Comparison of ENCODE assay signal across 10 cellular contexts in the genomic region with DNA sequence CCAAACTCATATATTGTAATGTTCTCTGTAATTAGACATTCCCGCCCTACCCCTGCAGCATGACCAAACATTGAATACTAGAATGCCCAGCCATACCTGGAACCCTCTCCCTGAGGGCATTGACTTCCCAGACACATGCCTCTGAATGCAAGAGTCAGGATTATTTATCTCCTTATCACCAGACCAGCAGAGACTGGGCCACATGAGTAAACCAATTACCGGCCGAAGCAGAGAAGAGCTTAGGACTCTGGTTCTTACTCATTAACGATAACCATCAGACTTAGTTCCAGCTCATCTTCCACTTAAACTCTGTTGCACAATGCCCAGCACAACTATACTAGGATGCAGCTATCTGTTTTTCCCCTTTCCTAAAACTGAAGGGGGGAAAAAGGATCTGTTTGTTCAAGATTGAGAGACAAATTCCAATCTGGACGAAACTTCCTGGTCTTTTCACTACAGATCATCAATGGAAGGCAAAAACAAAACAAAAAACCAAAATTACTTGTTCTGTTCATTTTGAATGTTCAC.
DNase-seq lines count a peak whose midpoint lies in the region; ATAC-seq and TF ChIP-seq lines count a peak whose summit lies in the region.
"Had no signal": no experiment of that assay in that cellular context is flagged by ENCODE, and none has a peak within 500 bp of the region (broad histone marks: within the 10 kb centered on the region; RNA-seq: fewer than 3 reads in every experiment).

No MANE protein-coding gene starts in this region.

- H3K18ac ChIP-seq in mesendoderm (ENCODE audit: low read length): no peak overlapping the region

- TF ChIP-seq EP300 in Ishikawa (IDR thresholded peaks at IDR 0.05; ENCODE audit: borderline replicate concordance): no peak

- no peak overlapping the region for H3K56ac ChIP-seq in mesendoderm (ENCODE audit: low read length)

- no peaks in the 10 kb centered on the region for H3K79me2 ChIP-seq in mesendoderm (ENCODE audit: control insufficient read depth, insufficient read depth, low read length)

- DNase-seq in AG20443 (ENCODE audit: low spot score) (peak; percentile 81), choroid plexus epithelial cell (ENCODE audit: low read depth) (peak; percentile 58), mesendoderm (peak; percentile 65)
- DNase-seq in stimulated activated CD4-positive, alpha-beta T cell treated with anti-CD3 and anti-CD28 coated beads, Interleukin-1b, Interleukin-23, amount 100 ng/mL, for 48 hours: no peak
- no peak for DNase-seq in activated CD4-positive, CD25-positive, alpha-beta regulatory T cell (lab: John Stamatoyannopoulos, UW)
- DNase-seq: activated CD4-positive, alpha-beta T cell treated with anti-CD3 and anti-CD28 coated beads for 1 hour; MM.1S had no signal

- no peaks in the 10 kb centered on the region for H3K36me3 ChIP-seq in mesendoderm (ENCODE audit: control insufficient read depth, insufficient read depth, low read length)

- TF ChIP-seq CTCF in choroid plexus epithelial cell (conservative IDR thresholded peaks at IDR 0.05; ENCODE audit: low read depth, low read length): no peak

- WGBS in mesendoderm (ENCODE audit: extremely low coverage, insufficient coverage, low lambda C conversion rate): no CpG with 5 or more reads among the region's 5 CpGs

- no peak overlapping the region for H3K27ac ChIP-seq in mesendoderm (ENCODE audit: low read depth, low read length)

- H3K4me3 ChIP-seq in choroid plexus epithelial cell (ENCODE audit: low read depth, low read length) (no peak overlapping the region), mesendoderm (ENCODE audit: low read length) (no peak overlapping the region)

- H3K9ac ChIP-seq in mesendoderm (ENCODE audit: low read length): no peak overlapping the region

- H2BK120ac ChIP-seq in mesendoderm (ENCODE audit: low read depth, low read length): no peak overlapping the region

- H2AK5ac ChIP-seq in mesendoderm (ENCODE audit: low read length): no peak overlapping the region

- no peak for TF ChIP-seq RAD21 in Ishikawa (IDR thresholded peaks at IDR 0.05; ENCODE audit: low read depth)

- no peaks in the 10 kb centered on the region for H3K79me1 ChIP-seq in mesendoderm (ENCODE audit: low read length)

- H2BK15ac ChIP-seq in mesendoderm (replicated peaks; ENCODE audit: low read depth): no peak overlapping the region

- H3K27me3 ChIP-seq in mesendoderm (ENCODE audit: insufficient read depth, low read length, poor library complexity): no peaks in the 10 kb centered on the region

- H3K4me2 ChIP-seq in mesendoderm (ENCODE audit: low read length): no peak overlapping the region

- H3K4ac ChIP-seq in mesendoderm (ENCODE audit: low read depth, low read length): no peak overlapping the region

- no peak overlapping the region for H3K23ac ChIP-seq in mesendoderm (ENCODE audit: low read length)

- H2BK5ac ChIP-seq in mesendoderm (ENCODE audit: low read length): no peak overlapping the region

- no peak overlapping the region for H4K5ac ChIP-seq in mesendoderm (ENCODE audit: low read length)

- no peak overlapping the region for H4K8ac ChIP-seq in mesendoderm (ENCODE audit: low read depth, low read length)

- H3K4me1 ChIP-seq in mesendoderm (ENCODE audit: control insufficient read depth, low read depth, low read length): peaks cover 3% of the 10 kb centered on the region

- ATAC-seq in GM19328 (IDR thresholded peaks at IDR 0.05; ENCODE audit: unreplicated experiment) (no peak), GM18873 (IDR thresholded peaks at IDR 0.05; ENCODE audit: low FRiP score, unreplicated experiment) (no peak)

TF ChIP-seq in Ishikawa, 13 proteins besides CTCF, POLR2A, EP300 and RAD21:
- no peak for TF ChIP-seq EGR1 (IDR thresholded peaks at IDR 0.05)
- TF ChIP-seq NFIC (IDR thresholded peaks at IDR 0.05): no peak
- no peak for TF ChIP-seq TCF12 (IDR thresholded peaks at IDR 0.05; ENCODE audit: low read depth)
- TF ChIP-seq, protein P1, sequence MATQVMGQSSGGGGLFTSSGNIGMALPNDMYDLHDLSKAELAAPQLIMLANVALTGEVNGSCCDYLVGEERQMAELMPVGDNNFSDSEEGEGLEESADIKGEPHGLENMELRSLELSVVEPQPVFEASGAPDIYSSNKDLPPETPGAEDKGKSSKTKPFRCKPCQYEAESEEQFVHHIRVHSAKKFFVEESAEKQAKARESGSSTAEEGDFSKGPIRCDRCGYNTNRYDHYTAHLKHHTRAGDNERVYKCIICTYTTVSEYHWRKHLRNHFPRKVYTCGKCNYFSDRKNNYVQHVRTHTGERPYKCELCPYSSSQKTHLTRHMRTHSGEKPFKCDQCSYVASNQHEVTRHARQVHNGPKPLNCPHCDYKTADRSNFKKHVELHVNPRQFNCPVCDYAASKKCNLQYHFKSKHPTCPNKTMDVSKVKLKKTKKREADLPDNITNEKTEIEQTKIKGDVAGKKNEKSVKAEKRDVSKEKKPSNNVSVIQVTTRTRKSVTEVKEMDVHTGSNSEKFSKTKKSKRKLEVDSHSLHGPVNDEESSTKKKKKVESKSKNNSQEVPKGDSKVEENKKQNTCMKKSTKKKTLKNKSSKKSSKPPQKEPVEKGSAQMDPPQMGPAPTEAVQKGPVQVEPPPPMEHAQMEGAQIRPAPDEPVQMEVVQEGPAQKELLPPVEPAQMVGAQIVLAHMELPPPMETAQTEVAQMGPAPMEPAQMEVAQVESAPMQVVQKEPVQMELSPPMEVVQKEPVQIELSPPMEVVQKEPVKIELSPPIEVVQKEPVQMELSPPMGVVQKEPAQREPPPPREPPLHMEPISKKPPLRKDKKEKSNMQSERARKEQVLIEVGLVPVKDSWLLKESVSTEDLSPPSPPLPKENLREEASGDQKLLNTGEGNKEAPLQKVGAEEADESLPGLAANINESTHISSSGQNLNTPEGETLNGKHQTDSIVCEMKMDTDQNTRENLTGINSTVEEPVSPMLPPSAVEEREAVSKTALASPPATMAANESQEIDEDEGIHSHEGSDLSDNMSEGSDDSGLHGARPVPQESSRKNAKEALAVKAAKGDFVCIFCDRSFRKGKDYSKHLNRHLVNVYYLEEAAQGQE (IDR thresholded peaks at IDR 0.05; ENCODE audit: low read depth): no peak
- TF ChIP-seq CREB1 (IDR thresholded peaks at IDR 0.05; ENCODE audit: low read depth): no peak
- no peak for TF ChIP-seq TAF1 (IDR thresholded peaks at IDR 0.05; ENCODE audit: low read depth)
- peak; percentile 48 for TF ChIP-seq MAX (IDR thresholded peaks at IDR 0.05)
- no peak for TF ChIP-seq YY1 (IDR thresholded peaks at IDR 0.05; ENCODE audit: low read depth)
- TF ChIP-seq ZBTB7A (IDR thresholded peaks at IDR 0.05; ENCODE audit: low read depth): no peak
- TF ChIP-seq FOXM1 (IDR thresholded peaks at IDR 0.05; ENCODE audit: borderline replicate concordance, low read depth): no peak
- no peak for TF ChIP-seq TEAD4 (IDR thresholded peaks at IDR 0.05)
- peak; percentile 52; the same call in 1 of the 2 replicates for TF ChIP-seq CEBPB (IDR thresholded peaks at IDR 0.05)

Comparison
In these comparisons a context has a peak if more than half of its experiments do, and no peak if none do; other contexts are left out.
1. DNase-seq: peak in AG20443 (single experiment), choroid plexus epithelial cell (single experiment) and mesendoderm (single experiment); none in stimulated activated CD4-positive, alpha-beta T cell treated with anti-CD3 and anti-CD28 coated beads, Interleukin-1b, Interleukin-23, amount 100 ng/mL, for 48 hours (single experiment) and activated CD4-positive, CD25-positive, alpha-beta regulatory T cell (0 of 4).